Comparison of ENCODE assay signal across 8 cellular contexts in the genomic region with DNA sequence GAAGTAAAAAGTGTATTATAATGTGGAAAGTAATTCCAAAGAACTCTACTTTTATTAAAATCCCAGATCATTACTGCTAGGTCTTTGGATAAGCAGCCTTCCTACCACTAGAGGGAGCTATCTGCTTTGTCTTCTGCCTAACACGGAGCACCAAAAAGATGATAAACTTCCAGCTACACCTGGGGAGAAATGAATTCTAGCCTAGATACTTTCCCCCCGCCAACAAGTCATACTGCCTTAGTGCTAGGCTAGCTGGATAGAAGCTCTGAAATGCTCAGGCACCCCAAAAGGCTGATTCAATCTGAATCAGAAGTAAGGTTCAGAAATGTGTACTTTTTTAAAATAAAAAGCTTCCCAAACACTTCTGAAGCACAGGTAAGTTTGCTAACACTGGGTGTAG. TPM values are rescaled to one million over a fixed set of nuclear protein-coding genes. Genes with fewer than 3 reads are reported as not detected.
A peak's percentile ranks its signal among the peaks of the same experiment; 100 is the strongest.
DNase-seq lines count a peak whose midpoint lies in the region; ATAC-seq and TF ChIP-seq lines count a peak whose summit lies in the region.

No MANE protein-coding gene starts in this region.

- peak; percentile 74 for DNase-seq in AG20443 (ENCODE audit: low spot score)
- peak; percentile 55 for DNase-seq in NCI-H2196 treated with DMSO at 0.1 percent for 48 hours (lab: John Stamatoyannopoulos, UW; ENCODE audit: unreplicated experiment)
- DNase-seq in activated CD8-positive, alpha-beta T cell treated with anti-CD3 and anti-CD28 coated beads for 36 hours: peak; percentile 32
- peak; percentile 60 for DNase-seq in globus pallidus (ENCODE audit: low spot score)
- peak; percentile 76 for DNase-seq in pons (ENCODE audit: low spot score)
- DNase-seq in stimulated activated CD4-positive, alpha-beta T cell treated with anti-CD3 and anti-CD28 coated beads, Interleukin-1b, Interleukin-23, amount 100 ng/mL, for 48 hours: no peak

- peaks cover 44% of the 10 kb centered on the region for H3K4me1 Mint-ChIP-seq in activated CD8-positive, alpha-beta T cell treated with anti-CD3 and anti-CD28 coated beads for 36 hours (ENCODE audit: low read depth)

- CTCF ChIA-PET in activated CD8-positive, alpha-beta T cell treated with anti-CD3 and anti-CD28 coated beads for 36 hours (lab: Charles Lee): interaction anchor here (0.6 to 5.1 kb wide), 74 partner anchors 10 to 986 kb away, joined by 3 to 66 read pairs (median 4); no protein-coding TSS in a partner anchor

- POLR2A ChIA-PET in activated CD8-positive, alpha-beta T cell treated with anti-CD3 and anti-CD28 coated beads for 36 hours (lab: Charles Lee): interaction anchor here (0.8 kb wide), 1 partner anchor 17 kb away, joined by 3 read pairs; no protein-coding TSS in a partner anchor

- peak; percentile 46 for TF ChIP-seq CTCF in GM12801 (IDR thresholded peaks at IDR 0.05; ENCODE audit: extremely low read depth, insufficient read length)
- peak; percentile 95 for TF ChIP-seq CTCF in activated CD8-positive, alpha-beta T cell treated with anti-CD3 and anti-CD28 coated beads for 36 hours (IDR thresholded peaks at IDR 0.05)

- no peaks in the 10 kb centered on the region for H3K27me3 Mint-ChIP-seq in activated CD8-positive, alpha-beta T cell treated with anti-CD3 and anti-CD28 coated beads for 36 hours

- intact Hi-C loops in activated CD8-positive, alpha-beta T cell treated with anti-CD3 and anti-CD28 coated beads for 36 hours (cut with micrococcal nuclease): loop anchor here (1.0 to 5.0 kb wide), 3 partner anchors 50 to 160 kb away; partner anchors contain the start of genes RNF145 and UBLCP1

- H3K4me3 Mint-ChIP-seq in activated CD8-positive, alpha-beta T cell treated with anti-CD3 and anti-CD28 coated beads for 36 hours: no peak overlapping the region

- ATAC-seq in HG02938 (IDR thresholded peaks at IDR 0.05; ENCODE audit: unreplicated experiment): peak; percentile 54
- peak; percentile 72 for ATAC-seq in activated CD8-positive, alpha-beta T cell treated with anti-CD3 and anti-CD28 coated beads for 36 hours

- peaks cover 41% of the 10 kb centered on the region for H3K36me3 Mint-ChIP-seq in activated CD8-positive, alpha-beta T cell treated with anti-CD3 and anti-CD28 coated beads for 36 hours (ENCODE audit: low read depth)

- no peaks in the 10 kb centered on the region for H3K9me3 Mint-ChIP-seq in activated CD8-positive, alpha-beta T cell treated with anti-CD3 and anti-CD28 coated beads for 36 hours

- peak overlapping the region; percentile 46 for H3K27ac Mint-ChIP-seq in activated CD8-positive, alpha-beta T cell treated with anti-CD3 and anti-CD28 coated beads for 36 hours

RNA-seq across cellular contexts. Expression of gene RNF145, which starts 52.5 kb away (rescaled TPM):
- total RNA-seq in activated CD8-positive, alpha-beta T cell treated with anti-CD3 and anti-CD28 coated beads for 36 hours: 10 to 100 TPM; 77.5 to 87.5 TPM

RNA-seq across cellular contexts. Expression of gene EBF1, which starts 57.1 kb away (rescaled TPM):
- total RNA-seq in activated CD8-positive, alpha-beta T cell treated with anti-CD3 and anti-CD28 coated beads for 36 hours: under 1 TPM in 1 of 2 experiments, not detected in 1; 0.22 TPM
